Comparison of ENCODE assay signal across 38 cellular contexts in genomic region chr10:133150226-133150625, GRCh38. TPM values are rescaled to one million over a fixed set of nuclear protein-coding genes. Genes with fewer than 3 reads are reported as not detected.
"Had no signal": no experiment of that assay in that cellular context is flagged by ENCODE, and none has a peak within 500 bp of the region (broad histone marks: within the 10 kb centered on the region; RNA-seq: fewer than 3 reads in every experiment).

No MANE protein-coding gene starts in this region.

- H3K27me3 ChIP-seq: adrenal gland, body of pancreas had no signal

- H3K4me1 ChIP-seq: body of pancreas, breast epithelium had no signal

- ATAC-seq: activated CD4-positive, alpha-beta T cell treated with anti-CD3 and anti-CD28 coated beads for 36 hours; activated CD4-positive, CD25-positive, alpha-beta regulatory T cell treated with anti-CD3 and anti-CD28 coated beads, Interleukin-2, amount 50 U/mL, for 24 hours; activated CD8-positive, alpha-beta memory T cell treated with anti-CD3 and anti-CD28 coated beads, Interleukin-2, amount 10 ng/mL, durations not matched to agents 7 days and 5 days; activated CD8-positive, alpha-beta T cell treated with anti-CD3 and anti-CD28 coated beads, Interleukin-2, amount 10 ng/mL, durations not matched to agents 7 days and 5 days; activated naive CD4-positive, alpha-beta T cell treated with anti-CD3 and anti-CD28 coated beads, Interleukin-2, amount 50 U/mL, for 72 hours; activated T-cell treated with anti-CD3 and anti-CD28 coated beads, Interleukin-2, amount 50 U/mL, for 4 hours; activated T-cell treated with anti-CD3 and anti-CD28 coated beads, Interleukin-2, amount 50 U/mL, for 72 hours; activated T-helper 17 cell treated with anti-CD3 and anti-CD28 coated beads, Interleukin-2, amount 50 U/mL, for 72 hours; body of pancreas had no signal

- DNase-seq: activated CD4-positive, alpha-beta T cell treated with anti-CD3 and anti-CD28 coated beads for 1 hour; activated CD4-positive, alpha-beta T cell treated with anti-CD3 and anti-CD28 coated beads for 36 hours; activated CD4-positive, alpha-beta T cell treated with anti-CD3 and anti-CD28 coated beads for 48 hours; activated CD4-positive, alpha-beta T cell treated with anti-CD3 and anti-CD28 coated beads, Interleukin-2, amount 10 ng/mL, durations not matched to agents 7 days and 5 days; activated CD4-positive, alpha-beta T cell treated with anti-CD3 and anti-CD28 coated beads, Interleukin-2, amount 50 U/mL, for 48 hours; activated CD4-positive, CD25-positive, alpha-beta regulatory T cell; activated CD8-positive, alpha-beta memory T cell treated with anti-CD3 and anti-CD28 coated beads for 24 hours; activated CD8-positive, alpha-beta memory T cell treated with anti-CD3 and anti-CD28 coated beads, Interleukin-2, amount 10 ng/mL, durations not matched to agents 7 days and 5 days; activated CD8-positive, alpha-beta memory T cell treated with anti-CD3 and anti-CD28 coated beads, Interleukin-2, amount 50 U/mL, for 48 hours; activated CD8-positive, alpha-beta T cell treated with anti-CD3 and anti-CD28 coated beads, Interleukin-2, amount 10 ng/mL, durations not matched to agents 7 days and 5 days; activated effector memory CD4-positive, alpha-beta T cell treated with anti-CD3 and anti-CD28 coated beads, Interleukin-2, amount 50 U/mL, for 16 hours; activated gamma-delta T cell treated with Interleukin-2 at 50 U/mL for 16 hours; activated naive CD4-positive, alpha-beta T cell; activated naive CD4-positive, alpha-beta T cell treated with anti-CD3 and anti-CD28 coated beads for 36 hours; activated naive CD4-positive, alpha-beta T cell treated with anti-CD3 and anti-CD28 coated beads, Interleukin-2, amount 50 U/mL, for 16 hours; activated naive CD8-positive, alpha-beta T cell treated with anti-CD3 and anti-CD28 coated beads for 36 hours; activated T-cell treated with anti-CD3 and anti-CD28 coated beads, Interleukin-2, amount 50 U/mL, for 1 hour; activated T-cell treated with anti-CD3 and anti-CD28 coated beads, Interleukin-2, amount 50 U/mL, for 4 hours; activated T-cell treated with anti-CD3 and anti-CD28 coated beads, Interleukin-2, amount 50 U/mL, for 72 hours; amniotic stem cell; body of pancreas; brain microvascular endothelial cell; central memory CD4-positive, alpha-beta T cell; T-helper 2 cell; T-helper 9 cell had no signal

- H3K27ac ChIP-seq: adrenal gland, body of pancreas, brain microvascular endothelial cell, breast epithelium, VCaP had no signal

- H3K4me1 Mint-ChIP-seq: activated CD4-positive, alpha-beta memory T cell treated with anti-CD3 and anti-CD28 coated beads, Interleukin-2, amount 10 ng/mL, durations not matched to agents 7 days and 5 days; activated CD4-positive, alpha-beta T cell treated with anti-CD3 and anti-CD28 coated beads for 36 hours; activated CD4-positive, alpha-beta T cell treated with anti-CD3 and anti-CD28 coated beads, Interleukin-2, amount 10 ng/mL, durations not matched to agents 7 days and 5 days; activated CD8-positive, alpha-beta memory T cell treated with anti-CD3 and anti-CD28 coated beads, Interleukin-2, amount 10 ng/mL, durations not matched to agents 7 days and 5 days; activated naive CD8-positive, alpha-beta T cell treated with anti-CD3 and anti-CD28 coated beads for 36 hours; activated T-helper 17 cell treated with anti-CD3 and anti-CD28 coated beads, Interleukin-2, amount 50 U/mL, for 72 hours had no signal

- H3K9me3 ChIP-seq: adrenal gland had no signal

- H3K36me3 ChIP-seq: adrenal gland, brain microvascular endothelial cell, breast epithelium had no signal

- H3K36me3 Mint-ChIP-seq: activated naive CD8-positive, alpha-beta T cell treated with anti-CD3 and anti-CD28 coated beads for 36 hours had no signal

- H3K4me3 Mint-ChIP-seq: activated CD4-positive, alpha-beta memory T cell treated with anti-CD3 and anti-CD28 coated beads, Interleukin-2, amount 10 ng/mL, durations not matched to agents 7 days and 5 days; activated CD4-positive, alpha-beta T cell treated with anti-CD3 and anti-CD28 coated beads for 36 hours; activated CD4-positive, alpha-beta T cell treated with anti-CD3 and anti-CD28 coated beads, Interleukin-2, amount 10 ng/mL, durations not matched to agents 7 days and 5 days; activated CD8-positive, alpha-beta memory T cell treated with anti-CD3 and anti-CD28 coated beads, Interleukin-2, amount 10 ng/mL, durations not matched to agents 7 days and 5 days; activated CD8-positive, alpha-beta T cell treated with anti-CD3 and anti-CD28 coated beads, Interleukin-2, amount 10 ng/mL, durations not matched to agents 7 days and 5 days; activated naive CD4-positive, alpha-beta T cell treated with anti-CD3 and anti-CD28 coated beads for 36 hours; activated naive CD8-positive, alpha-beta T cell treated with anti-CD3 and anti-CD28 coated beads for 36 hours; activated T-cell treated with anti-CD3 and anti-CD28 coated beads, Interleukin-2, amount 50 U/mL, for 4 hours; activated T-cell treated with anti-CD3 and anti-CD28 coated beads, Interleukin-2, amount 50 U/mL, for 72 hours; activated T-helper 1 cell treated with anti-CD3 and anti-CD28 coated beads, Interleukin-12 subunit alpha, Interleukin-12 subunit beta, Interleukin-2, Interleukin-4 antibody, amounts not matched to agents 30 ng/mL and 10 ng/mL and 1 ng/mL, durations not matched to agents 14 hours and 24 hours and 36 hours; activated T-helper 17 cell treated with anti-CD3 and anti-CD28 coated beads, Interleukin-2, amount 50 U/mL, for 72 hours; T-helper 1 cell treated with Interleukin-12 subunit alpha and Interleukin-12 subunit beta and Interleukin-4 antibody, amounts not matched to agents 30 μg/mL and 1 μg/mL, for 36 hours; T-helper 2 cell treated with Interferon-gamma antibody and Interleukin-4, amounts not matched to agents 5 μg/mL and 100 μg/mL, for 36 hours had no signal

- H3K27ac Mint-ChIP-seq: activated CD4-positive, alpha-beta memory T cell treated with anti-CD3 and anti-CD28 coated beads, Interleukin-2, amount 10 ng/mL, durations not matched to agents 7 days and 5 days; activated CD4-positive, alpha-beta T cell treated with anti-CD3 and anti-CD28 coated beads for 36 hours; activated CD4-positive, alpha-beta T cell treated with anti-CD3 and anti-CD28 coated beads, Interleukin-2, amount 10 ng/mL, durations not matched to agents 7 days and 5 days; activated CD8-positive, alpha-beta memory T cell treated with anti-CD3 and anti-CD28 coated beads, Interleukin-2, amount 10 ng/mL, durations not matched to agents 7 days and 5 days; activated CD8-positive, alpha-beta T cell treated with anti-CD3 and anti-CD28 coated beads, Interleukin-2, amount 10 ng/mL, durations not matched to agents 7 days and 5 days; activated naive CD4-positive, alpha-beta T cell treated with anti-CD3 and anti-CD28 coated beads for 36 hours; activated naive CD4-positive, alpha-beta T cell treated with anti-CD3 and anti-CD28 coated beads, Interleukin-2, amount 50 U/mL, for 72 hours; activated naive CD8-positive, alpha-beta T cell treated with anti-CD3 and anti-CD28 coated beads for 36 hours; activated T-cell treated with anti-CD3 and anti-CD28 coated beads, Interleukin-2, amount 50 U/mL, for 72 hours; activated T-helper 1 cell treated with anti-CD3 and anti-CD28 coated beads, Interleukin-12 subunit alpha, Interleukin-12 subunit beta, Interleukin-2, Interleukin-4 antibody, amounts not matched to agents 30 ng/mL and 10 ng/mL and 1 ng/mL, durations not matched to agents 14 hours and 24 hours and 36 hours; activated T-helper 17 cell treated with anti-CD3 and anti-CD28 coated beads, Interleukin-2, amount 50 U/mL, for 72 hours; T-helper 1 cell treated with Interleukin-12 subunit alpha and Interleukin-12 subunit beta and Interleukin-4 antibody, amounts not matched to agents 30 μg/mL and 1 μg/mL, for 36 hours; T-helper 2 cell treated with Interferon-gamma antibody and Interleukin-4, amounts not matched to agents 5 μg/mL and 100 μg/mL, for 36 hours had no signal

- FAIRE-seq: astrocyte, colon, TTC549 had no signal

- H3K4me3 ChIP-seq: adrenal gland, body of pancreas, breast epithelium had no signal

RNA-seq across cellular contexts. Expression of gene KNDC1, which starts 9.8 kb away (rescaled TPM):
- total RNA-seq: activated CD4-positive, alpha-beta T cell treated with anti-CD3 and anti-CD28 coated beads for 36 hours; activated naive CD4-positive, alpha-beta T cell treated with anti-CD3 and anti-CD28 coated beads for 36 hours; activated naive CD8-positive, alpha-beta T cell treated with anti-CD3 and anti-CD28 coated beads for 36 hours had no signal
